8 cellular contexts compared by ENCODE assay signal in the genomic region with DNA sequence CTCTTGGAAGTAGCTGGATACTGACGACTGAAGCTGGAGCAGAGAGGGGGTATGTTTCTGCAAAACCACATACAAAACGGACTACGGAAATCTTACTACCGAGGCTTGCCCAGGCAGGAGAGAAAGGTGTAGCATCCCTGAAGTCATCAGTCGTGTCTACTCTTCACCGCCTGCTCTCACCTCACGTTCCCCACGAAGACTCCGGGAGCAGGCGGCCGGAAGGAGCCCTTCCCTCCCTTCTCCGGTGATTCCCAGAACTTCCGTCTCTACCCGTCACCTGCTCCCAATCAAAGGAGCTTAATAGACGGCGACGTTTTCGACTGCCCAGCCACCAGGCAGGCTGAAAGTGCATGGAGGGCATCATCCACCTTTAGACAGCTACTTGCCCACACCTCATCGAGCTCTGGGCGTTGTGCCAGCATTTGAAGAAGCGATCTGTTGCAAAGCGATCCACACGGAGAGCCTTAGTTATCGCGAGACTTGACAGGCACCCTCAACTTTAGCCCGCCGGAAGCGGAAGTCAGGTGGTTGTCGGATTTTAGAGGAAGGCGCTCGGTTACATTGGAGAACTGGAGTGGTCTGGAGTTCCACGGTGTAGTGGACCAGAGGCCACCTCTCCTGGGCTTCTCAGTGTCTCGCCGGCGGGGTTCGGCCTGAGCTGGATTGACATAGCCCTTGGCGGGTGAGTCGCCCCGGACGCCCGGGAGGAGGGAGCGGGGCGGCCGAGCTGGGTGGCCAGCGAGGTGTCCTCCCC. TPM values are rescaled to one million over a fixed set of nuclear protein-coding genes. Genes with fewer than 3 reads are reported as not detected.
DNase-seq lines count a peak whose midpoint lies in the region; ATAC-seq, FAIRE-seq and TF ChIP-seq lines count a peak whose summit lies in the region.

Gene RAMAC (plus strand): TSS at position 523 of the 754 bp plus-strand sequence. CDS start 2,809 bp downstream, outside the sequence.

- peaks cover 26% of the 10 kb centered on the region for H3K36me3 ChIP-seq in upper lobe of right lung

- peak; percentile 100 for FAIRE-seq in GM12892 (lab: Jason Lieb, UNC)

- no peak for TF ChIP-seq CTCF in upper lobe of right lung (IDR thresholded peaks at IDR 0.05)

- H3K27me3 Mint-ChIP-seq in T-cell, result no peaks in the 10 kb centered on the region

- no peaks in the 10 kb centered on the region for H3K9me3 ChIP-seq in upper lobe of right lung

- peak; percentile 91 for ATAC-seq in HG02840 (IDR thresholded peaks at IDR 0.05; ENCODE audit: low FRiP score, unreplicated experiment)
- peak; percentile 87 to 95 (median 94) for ATAC-seq in T-cell (replicated peaks in 1 of 4)
- peak; percentile 98 for ATAC-seq in left cardiac atrium
- peak; percentile 98 for ATAC-seq in upper lobe of right lung

- peak within 1 kb of the TSS; percentile 84 to 96 for H3K27ac Mint-ChIP-seq in T-cell

- CTCF ChIA-PET in T-cell (lab: Charles Lee), result interaction anchor here in 1 of 2 donors (1.3 to 2.7 kb wide), 4 partner anchors 14 to 454 kb away, joined by 4 to 18 read pairs (median 8); partner anchors contain the start of genes C15orf40 and RPS17

- H3K27ac ChIP-seq in upper lobe of right lung, result peak within 1 kb of the TSS; percentile 75

- TF ChIP-seq POLR2A in GM12892 (IDR thresholded peaks at IDR 0.05; ENCODE audit: low read depth, low read length), result peak; percentile 87

- H3K4me3 Mint-ChIP-seq in T-cell, result peak within 1 kb of the TSS; percentile 89 to 99 (median 99)

- H3K9me3 Mint-ChIP-seq in T-cell, result no peaks in the 10 kb centered on the region

- no peaks in the 10 kb centered on the region for H3K27me3 ChIP-seq in upper lobe of right lung

- H3K4me1 ChIP-seq in upper lobe of right lung, result peaks cover 15% of the 10 kb centered on the region

- H3K36me3 Mint-ChIP-seq in T-cell, result peaks cover 24% of the 10 kb centered on the region

- DNase-seq in GM12892 (ENCODE audit: insufficient read length) (peak; percentile 72), NCI-H1436 treated with DMSO at 0.1 percent for 48 hours (lab: John Stamatoyannopoulos, UW) (peak; percentile 76), T-cell (peak; percentile 76 to 98 (median 92)), amniotic stem cell (lab: John Stamatoyannopoulos, UW) (peak; percentile 93), left cardiac atrium (peak; percentile 94), posterior vena cava (ENCODE audit: low spot score) (peak; percentile 97), upper lobe of right lung (peak; percentile 95)

- POLR2A ChIA-PET in T-cell (lab: Charles Lee), result interaction anchor here in 1 of 2 donors (1.0 kb wide), 2 partner anchors 175 to 236 kb away, joined by 3 read pairs; no protein-coding TSS in a partner anchor

- peak within 1 kb of the TSS; percentile 91 for H3K4me3 ChIP-seq in upper lobe of right lung

- peaks cover 30 to 36% (median 31%) of the 10 kb centered on the region in 3 donors for H3K4me1 Mint-ChIP-seq in T-cell

- intact Hi-C loops in left cardiac atrium (cut with DNase I), result no loop called here
- intact Hi-C loops in posterior vena cava (cut with DNase I), result no loop called here
- intact Hi-C loops in upper lobe of right lung (cut with DNase I), result no loop called here

RNA-seq across cellular contexts. Expression of gene RAMAC, which starts in this region (rescaled TPM):
- 36.5 TPM for polyA plus RNA-seq in GM12892 (2012; ENCODE audit: missing spikeins)
- total RNA-seq in T-cell (10 to 100 TPM; 15.7 to 21.4 (median 17.4) TPM), left cardiac atrium (10 to 100 TPM; 13.5 to 13.6 TPM), posterior vena cava (10 to 100 TPM; 12.8 to 14.2 TPM), upper lobe of right lung (15.4 TPM)

Comparison
In these comparisons a context has a peak if more than half of its experiments do, and no peak if none do; other contexts are left out.
1. Peak in every context shown above with its lines: DNase-seq, ATAC-seq, H3K4me3 ChIP-seq and H3K27ac ChIP-seq.